Comparison of ENCODE assay signal across 5 cellular contexts in genomic region chr2:223298329-223298728, GRCh38.
DNase-seq lines count a peak whose midpoint lies in the region; ATAC-seq, FAIRE-seq and TF ChIP-seq lines count a peak whose summit lies in the region.
"Not testable (repeated sequence)": the region's sequence is repeated elsewhere in the genome, so short reads cannot be mapped to it uniquely, and the experiment has no call there.

No MANE protein-coding gene starts in this region.

- H3K4me3 ChIP-seq in HepG2 (replicated peaks in 1 of 3; ENCODE audit: insufficient read depth in 1 of 3, low read depth in 2 of 3, low read length in 3 of 3) = not testable (repeated sequence)

- H2AFZ ChIP-seq in HepG2 (ENCODE audit: low read length) = not testable (repeated sequence)

- DNase-seq in NCI-H1694 (lab: John Stamatoyannopoulos, UW) = peak; percentile 88
- peak; percentile 52 to 65 for DNase-seq in NCI-H524 (lab: John Stamatoyannopoulos, UW)
- DNase-seq in NCI-H82 (lab: John Stamatoyannopoulos, UW) = peak; percentile 64
- not testable (repeated sequence) for DNase-seq in HepG2 (ENCODE audit: low spot score)

- not testable (repeated sequence) for H3K27ac ChIP-seq in HepG2 (ENCODE audit: extremely low read length, insufficient read depth, low read length)

- not testable (repeated sequence) for TF ChIP-seq RAD21 in HepG2 (CRISPR knock-in tag; IDR thresholded peaks at IDR 0.05)

- TF ChIP-seq EP300 in HepG2 (IDR thresholded peaks at IDR 0.05; ENCODE audit: low read depth in 2 of 2, low read length in 2 of 2); HepG2 (CRISPR knock-in tag; IDR thresholded peaks at IDR 0.05; ENCODE audit: borderline replicate concordance): not testable (repeated sequence)

- in situ Hi-C loops in HepG2 (cut with HindIII; ENCODE audit: extremely low pct_ligation_motif_present, low pct_unique_long_range_greater_than_20kb) = not testable (repeated sequence)

- H3K27me3 ChIP-seq in HepG2 (ENCODE audit: control insufficient read depth in 1 of 2, insufficient read depth in 2 of 2, low read length in 2 of 2) = not testable (repeated sequence)

- not testable (repeated sequence) for H3K36me3 ChIP-seq in HepG2 (replicated peaks in 1 of 2; ENCODE audit: control insufficient read depth in 1 of 2, insufficient read depth in 2 of 2, low read length in 2 of 2)

- POLR2A ChIA-PET in HepG2 (lab: Yijun Ruan, JAX) = not testable (repeated sequence)

- H3K4me2 ChIP-seq in HepG2 (ENCODE audit: low read depth, low read length) = not testable (repeated sequence)

- not testable (repeated sequence) for TF ChIP-seq POLR2A in HepG2 (IDR thresholded peaks at IDR 0.05; ENCODE audit: insufficient read depth in 1 of 2, low read depth in 2 of 2, low read length in 2 of 2)

- not testable (repeated sequence) for BruUV-seq in HepG2 (replicated peaks; lab: Mats Ljungman, UMichigan)

- not testable (repeated sequence) for H3K79me2 ChIP-seq in HepG2 (ENCODE audit: insufficient read depth, low read length)

- H3K4me1 ChIP-seq in HepG2 (ENCODE audit: insufficient read depth, low read length) = not testable (repeated sequence)

- peak; percentile 54 for ATAC-seq in SK-N-SH treated with all-trans-retinoic acid at 6 μM for 48 hours
- not testable (repeated sequence) for ATAC-seq in HepG2

- not testable (repeated sequence) for H3K9ac ChIP-seq in HepG2 (ENCODE audit: insufficient read depth, low read depth, low read length)

- H4K20me1 ChIP-seq in HepG2 (ENCODE audit: insufficient read depth, low read length) = not testable (repeated sequence)

- FAIRE-seq in HepG2 (lab: Jason Lieb, UNC) = not testable (repeated sequence)

- 1% methylated on average over 4 of the region's 4 CpGs for WGBS in HepG2 (ENCODE audit: low lambda C conversion rate)

- not testable (repeated sequence) for H3K9me3 ChIP-seq in HepG2 (ENCODE audit: low read length)

- intact Hi-C loops in HepG2 (cut with micrococcal nuclease; ENCODE audit: unreplicated experiment) = not testable (repeated sequence)

- TF ChIP-seq CTCF in HepG2 (CRISPR knock-in tag; IDR thresholded peaks at IDR 0.05) = not testable (repeated sequence)

- CTCF ChIA-PET in HepG2 (lab: Yijun Ruan, JAX; ENCODE audit: low intra/inter-chr PET ratio, low total read pairs) = not testable (repeated sequence)

TF ChIP-seq in HepG2, 621 proteins besides CTCF, POLR2A, EP300 and RAD21:
- TF ChIP-seq USF2 (IDR thresholded peaks at IDR 0.05; ENCODE audit: low read depth, low read length) (peak; percentile 51; the same call in 1 of the 2 replicates), RAD51 (IDR thresholded peaks at IDR 0.05; ENCODE audit: borderline replicate concordance) (peak; percentile 62; the same call in 1 of the 2 replicates)
- TF ChIP-seq USF2 (CRISPR knock-in tag; IDR thresholded peaks at IDR 0.05; ENCODE audit: borderline replicate concordance) = not testable (repeated sequence)
